ENCODE assay signal across 32 cellular contexts in the genomic region with DNA sequence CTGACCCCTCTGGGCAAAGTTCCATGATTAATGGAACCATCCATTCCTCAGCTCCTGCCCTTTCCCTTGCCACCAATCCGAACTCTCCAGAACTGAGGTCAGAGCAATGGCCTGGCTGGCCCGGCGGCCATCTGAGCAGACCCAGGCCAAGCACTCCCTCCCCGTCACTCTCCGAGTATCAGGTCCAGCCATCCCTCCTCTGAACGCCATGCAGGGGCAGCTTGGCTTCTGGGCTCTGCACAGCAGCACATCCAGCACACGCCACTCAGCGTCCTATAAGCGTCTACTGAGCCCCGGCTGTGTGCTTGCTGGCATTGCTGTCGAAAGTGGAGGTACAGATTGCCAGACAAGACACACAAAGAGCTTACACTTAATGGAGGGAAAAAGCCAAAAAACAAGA. TPM values are rescaled to one million over a fixed set of nuclear protein-coding genes. Genes with fewer than 3 reads are reported as not detected.
DNase-seq lines count a peak whose midpoint lies in the region; ATAC-seq, FAIRE-seq and TF ChIP-seq lines count a peak whose summit lies in the region.
"Had no signal": no experiment of that assay in that cellular context is flagged by ENCODE, and none has a peak within 500 bp of the region (broad histone marks: within the 10 kb centered on the region; RNA-seq: fewer than 3 reads in every experiment).

No MANE protein-coding gene starts in this region.

- 80 to 88% (median 82%) methylated on average over 11 of the region's 11 CpGs for WGBS in heart left ventricle, 4 donors
- 78 to 92% methylated on average over 11 of the region's 11 CpGs for WGBS in upper lobe of left lung, 2 donors

- H3K9me3 ChIP-seq in heart left ventricle (no peaks in the 10 kb centered on the region), astrocyte (ENCODE audit: insufficient read depth, low read depth, low read length) (no peaks in the 10 kb centered on the region), upper lobe of left lung (no peaks in the 10 kb centered on the region)
- H3K9me3 ChIP-seq: lower lobe of right lung, mucosa of descending colon, thyroid gland had no signal

- no peaks in the 10 kb centered on the region for H3K27me3 Mint-ChIP-seq in astrocyte (ENCODE audit: low read depth, unreplicated experiment)
- H3K27me3 Mint-ChIP-seq: activated CD4-positive, alpha-beta memory T cell treated with anti-CD3 and anti-CD28 coated beads, Interleukin-2, amount 10 ng/mL, durations not matched to agents 7 days and 5 days had no signal

- DNase-seq in Right ventricle myocardium superior (no peak), heart left ventricle (no peak), astrocyte (ENCODE audit: low read depth) (no peak), mesenteric fat pad (ENCODE audit: low spot score) (peak; percentile 86), upper lobe of left lung (no peak), GM03348 (ENCODE audit: low spot score) (no peak), SW 1271 (lab: John Stamatoyannopoulos, UW) (no peak), NOMO-1 (lab: John Stamatoyannopoulos, UW; ENCODE audit: unreplicated experiment in 2 of 2) (no peak)
- DNase-seq: activated CD4-positive, alpha-beta memory T cell treated with anti-CD3 and anti-CD28 coated beads, Interleukin-2, amount 10 ng/mL, durations not matched to agents 7 days and 5 days; activated CD8-positive, alpha-beta memory T cell treated with anti-CD3 and anti-CD28 coated beads, Interleukin-2, amount 50 U/mL, for 4 hours; activated naive CD4-positive, alpha-beta T cell treated with Interleukin-2 at 50 U/mL for 16 hours; central memory CD4-positive, alpha-beta T cell; DND-41; GM23248; islet precursor cell; lower lobe of right lung; mucosa of descending colon; natural killer cell; NCI-H1092; NCI-H1694; NCI-H446 treated with DMSO at 0.1 percent for 48 hours; NCI-H82; retina; stimulated activated CD8-positive, alpha-beta memory T cell treated with anti-CD3 and anti-CD28 coated beads, Interleukin-4, amount 100 ng/mL, for 48 hours; T-helper 17 cell; thyroid gland had no signal

- no peak overlapping the region for H3K4me2 ChIP-seq in astrocyte (ENCODE audit: low read length)

- intact Hi-C loops in Right ventricle myocardium superior (cut with DNase I) (no loop called here), heart left ventricle (cut with DNase I) (no loop called here)

- TF ChIP-seq CTCF in heart left ventricle (IDR thresholded peaks at IDR 0.05) = no peak
- no peak for TF ChIP-seq CTCF in astrocyte (IDR thresholded peaks at IDR 0.05; ENCODE audit: insufficient read depth, low read depth, low read length)
- no peak for TF ChIP-seq CTCF in upper lobe of left lung (IDR thresholded peaks at IDR 0.05)

- peaks cover 0 to 4% (median 0%) of the 10 kb centered on the region in 9 donors for H3K27me3 ChIP-seq in heart left ventricle
- H3K27me3 ChIP-seq in astrocyte (ENCODE audit: insufficient read depth, low read length) = no peaks in the 10 kb centered on the region
- no peaks in the 10 kb centered on the region for H3K27me3 ChIP-seq in upper lobe of left lung
- H3K27me3 ChIP-seq: thyroid gland had no signal

- peaks cover 0 to 48% (median 24%) of the 10 kb centered on the region in 12 donors for H3K4me1 ChIP-seq in heart left ventricle
- peaks cover 9% of the 10 kb centered on the region for H3K4me1 ChIP-seq in astrocyte (ENCODE audit: insufficient read depth, low read length)
- peaks cover 5 to 11% (median 8%) of the 10 kb centered on the region in 4 donors for H3K4me1 ChIP-seq in upper lobe of left lung
- H3K4me1 ChIP-seq: lower lobe of right lung, parathyroid adenoma had no signal

- H3K36me3 ChIP-seq in heart left ventricle (no peaks in the 10 kb centered on the region), astrocyte (ENCODE audit: insufficient read depth, low read length) (no peaks in the 10 kb centered on the region), upper lobe of left lung (no peaks in the 10 kb centered on the region)
- H3K36me3 ChIP-seq: lower lobe of right lung, thyroid gland had no signal

- H4K20me1 ChIP-seq in astrocyte (ENCODE audit: insufficient read depth, low read length) = no peaks in the 10 kb centered on the region

- no peak for TF ChIP-seq POLR2A in heart left ventricle (IDR thresholded peaks at IDR 0.05)
- no peak for TF ChIP-seq POLR2A in upper lobe of left lung (IDR thresholded peaks at IDR 0.05)

- no peak overlapping the region for H3K9ac ChIP-seq in astrocyte (ENCODE audit: low read length)
- H3K9ac ChIP-seq: GM23248, parathyroid adenoma had no signal

- H3K27ac ChIP-seq in heart left ventricle (peak overlapping the region in 4 of 12 donors; percentile 2 to 44 (median 38)), astrocyte (ENCODE audit: low read depth, low read length) (no peak overlapping the region), upper lobe of left lung (peak overlapping the region in 3 of 4 donors; percentile 24 to 54 (median 35))
- H3K27ac ChIP-seq: GM23248, lower lobe of right lung, thyroid gland had no signal

- no peaks in the 10 kb centered on the region for H3K9me3 Mint-ChIP-seq in astrocyte (ENCODE audit: unreplicated experiment)
- H3K9me3 Mint-ChIP-seq: activated CD4-positive, alpha-beta memory T cell treated with anti-CD3 and anti-CD28 coated beads, Interleukin-2, amount 10 ng/mL, durations not matched to agents 7 days and 5 days; natural killer cell had no signal

- peak overlapping the region; percentile 13 for H3K27ac Mint-ChIP-seq in astrocyte (ENCODE audit: unreplicated experiment)
- H3K27ac Mint-ChIP-seq: activated CD4-positive, alpha-beta memory T cell treated with anti-CD3 and anti-CD28 coated beads, Interleukin-2, amount 10 ng/mL, durations not matched to agents 7 days and 5 days; natural killer cell; T-helper 17 cell had no signal

- no peak overlapping the region for H2AFZ ChIP-seq in astrocyte (ENCODE audit: low read depth, low read length)
- H2AFZ ChIP-seq: GM23248, parathyroid adenoma had no signal

- no peaks in the 10 kb centered on the region for H3K79me2 ChIP-seq in astrocyte (ENCODE audit: insufficient read depth, low read length)
- H3K79me2 ChIP-seq: parathyroid adenoma had no signal

- peaks cover 30% of the 10 kb centered on the region for H3K4me1 Mint-ChIP-seq in astrocyte (ENCODE audit: low read depth, unreplicated experiment)
- H3K4me1 Mint-ChIP-seq: activated CD4-positive, alpha-beta memory T cell treated with anti-CD3 and anti-CD28 coated beads, Interleukin-2, amount 10 ng/mL, durations not matched to agents 7 days and 5 days had no signal

- TF ChIP-seq EP300 in upper lobe of left lung (IDR thresholded peaks at IDR 0.05) = no peak

- no peaks in the 10 kb centered on the region for H3K36me3 Mint-ChIP-seq in astrocyte (ENCODE audit: low read depth, unreplicated experiment)
- H3K36me3 Mint-ChIP-seq: natural killer cell had no signal

- FAIRE-seq in astrocyte (lab: Jason Lieb, UNC) = no peak
- FAIRE-seq: D721Med, K562 had no signal

- no peak overlapping the region for H3K4me3 ChIP-seq in heart left ventricle
- no peak overlapping the region for H3K4me3 ChIP-seq in astrocyte (ENCODE audit: insufficient read depth, low read depth, low read length)
- no peak overlapping the region for H3K4me3 ChIP-seq in upper lobe of left lung
- H3K4me3 ChIP-seq: GM23248, K562, lower lobe of right lung, mucosa of descending colon, smooth muscle cell, thyroid gland had no signal

- ATAC-seq in Right ventricle myocardium superior (ENCODE audit: poor library complexity) (peak; percentile 13), heart left ventricle (no peak), upper lobe of left lung (ENCODE audit: low FRiP score in 2 of 2) (no peak)
- ATAC-seq: esophagus mucosa, K562, lower lobe of right lung, mucosa of descending colon, natural killer cell, T-helper 17 cell had no signal

- no peak overlapping the region for H3K4me3 Mint-ChIP-seq in astrocyte (ENCODE audit: unreplicated experiment)
- H3K4me3 Mint-ChIP-seq: activated CD4-positive, alpha-beta memory T cell treated with anti-CD3 and anti-CD28 coated beads, Interleukin-2, amount 10 ng/mL, durations not matched to agents 7 days and 5 days; natural killer cell; T-helper 17 cell had no signal

RNA-seq across cellular contexts. Expression of a gene that starts 34.3 kb away (rescaled TPM):
- total RNA-seq in Right ventricle myocardium superior = 238 TPM
- 100 to 1,000 TPM; 187 to 503 (median 258) TPM for total RNA-seq in heart left ventricle
- polyA plus RNA-seq in heart left ventricle = 100 to 1,000 TPM; 125 to 215 TPM
- 0.23 and 0.82 TPM in 2 replicates for total RNA-seq in astrocyte
- total RNA-seq in mesenteric fat pad = 733 TPM
- 100 to 1,000 TPM; 292 to 543 (median 360) TPM for total RNA-seq in upper lobe of left lung
- total RNA-seq: activated CD4-positive, alpha-beta memory T cell treated with anti-CD3 and anti-CD28 coated beads, Interleukin-2, amount 10 ng/mL, durations not matched to agents 7 days and 5 days; GM23248; HT-29; smooth muscle cell had no signal
- polyA plus RNA-seq: K562 had no signal

RNA-seq across cellular contexts. Expression of a gene that starts 41.5 kb away (rescaled TPM):
- total RNA-seq in Right ventricle myocardium superior (51.9 TPM), heart left ventricle (10 to 100 TPM; 29.9 to 96.1 (median 54.7) TPM), astrocyte (46.0 and 52.2 TPM in 2 replicates), mesenteric fat pad (57.7 TPM), upper lobe of left lung (100 to 1,000 TPM in 5 of 6 donors, 10 to 100 TPM in 1; 96.4 to 716 (median 484) TPM)
- polyA plus RNA-seq in heart left ventricle = 10 to 100 TPM; 63.2 to 87.4 TPM

Comparison
In these comparisons a context has a peak if more than half of its experiments do, and no peak if none do; other contexts are left out.
1. RNA of a gene that starts 34.3 kb away (total RNA-seq): 733 TPM in mesenteric fat pad (single experiment), 292 to 543 TPM in upper lobe of left lung, 187 to 503 TPM in heart left ventricle and 238 TPM in Right ventricle myocardium superior (single experiment); 0.23 to 0.82 TPM in astrocyte; every median in the first group is over 100 times any median in the second.